Comparison of ENCODE assay signal across 16 cellular contexts in the genomic region with DNA sequence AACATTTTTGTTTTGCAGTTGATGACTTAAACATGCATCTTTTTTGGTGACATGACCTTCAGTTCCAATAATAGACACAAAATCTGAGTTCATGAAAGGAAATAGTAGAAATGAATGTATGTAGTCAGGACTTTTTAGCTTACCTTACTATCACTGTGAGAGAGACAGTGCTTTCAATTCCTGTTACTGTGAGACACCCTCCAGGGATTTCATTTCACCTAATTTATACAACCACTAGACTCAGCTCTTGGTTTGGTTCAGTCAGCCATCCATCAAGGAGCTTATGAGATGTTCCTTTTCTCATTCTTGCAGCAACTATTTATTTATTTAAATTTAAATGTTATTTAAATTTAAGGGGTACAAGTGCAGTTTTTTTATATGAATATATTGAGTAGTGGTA.
DNase-seq lines count a peak whose midpoint lies in the region; ATAC-seq and TF ChIP-seq lines count a peak whose summit lies in the region.
"Had no signal": no experiment of that assay in that cellular context is flagged by ENCODE, and none has a peak within 500 bp of the region (broad histone marks: within the 10 kb centered on the region; RNA-seq: fewer than 3 reads in every experiment).

No MANE protein-coding gene starts in this region.

- TF ChIP-seq CTCF in OCI-LY7 (conservative IDR thresholded peaks at IDR 0.05; ENCODE audit: low read length) (no peak), progenitor cell of endocrine pancreas (IDR thresholded peaks at IDR 0.05; ENCODE audit: unreplicated experiment) (no peak), colonic mucosa (IDR thresholded peaks at IDR 0.05) (no peak), glutamatergic neuron (IDR thresholded peaks at IDR 0.05; ENCODE audit: partially characterized antibody, unreplicated experiment) (no peak)

- H3K27me3 Mint-ChIP-seq in progenitor cell of endocrine pancreas (no peaks in the 10 kb centered on the region), glutamatergic neuron (ENCODE audit: unreplicated experiment) (no peaks in the 10 kb centered on the region)
- H3K27me3 Mint-ChIP-seq: dendritic cell treated with granulocyte-macrophage colony-stimulating factor and Interleukin-4, amounts not matched to agents 40 ng/mL and 50 ng/mL, for 4 days; naive thymus-derived CD8-positive, alpha-beta T cell; T-helper 17 cell had no signal

- peaks cover 3% of the 10 kb centered on the region for H3K4me1 ChIP-seq in OCI-LY7 (ENCODE audit: insufficient read depth, low read length, poor library complexity, severe bottlenecking)
- H3K4me1 ChIP-seq in colonic mucosa: no peaks in the 10 kb centered on the region
- H3K4me1 ChIP-seq: upper lobe of right lung had no signal

- H3K9ac ChIP-seq in colonic mucosa (ENCODE audit: low read depth in 2 of 2, low read length in 2 of 2): no peak overlapping the region
- H3K9ac ChIP-seq: BLaER1 had no signal

- H3K4me1 Mint-ChIP-seq in progenitor cell of endocrine pancreas (ENCODE audit: low read depth) (no peaks in the 10 kb centered on the region), glutamatergic neuron (ENCODE audit: low read depth, unreplicated experiment) (no peaks in the 10 kb centered on the region)

- H3K9me3 ChIP-seq in OCI-LY7 (ENCODE audit: low read length) (no peaks in the 10 kb centered on the region), colonic mucosa (no peaks in the 10 kb centered on the region)
- H3K9me3 ChIP-seq: BLaER1, upper lobe of right lung had no signal

- H3K9me3 Mint-ChIP-seq in progenitor cell of endocrine pancreas (ENCODE audit: low read depth) (peaks cover 17% of the 10 kb centered on the region), glutamatergic neuron (ENCODE audit: unreplicated experiment) (peaks cover 1% of the 10 kb centered on the region)
- H3K9me3 Mint-ChIP-seq: dendritic cell treated with granulocyte-macrophage colony-stimulating factor and Interleukin-4, amounts not matched to agents 40 ng/mL and 50 ng/mL, for 4 days; naive thymus-derived CD8-positive, alpha-beta T cell had no signal

- H3K27ac ChIP-seq in OCI-LY7 (ENCODE audit: low read depth, low read length, poor library complexity, severe bottlenecking) (no peak overlapping the region), colonic mucosa (no peak overlapping the region)
- H3K27ac ChIP-seq: BLaER1, upper lobe of right lung had no signal

- ATAC-seq in GM18517 (IDR thresholded peaks at IDR 0.05; ENCODE audit: unreplicated experiment): peak; percentile 93
- peak; percentile 94 for ATAC-seq in GM21381 (IDR thresholded peaks at IDR 0.05; ENCODE audit: unreplicated experiment)
- peak; percentile 71 for ATAC-seq in HG03025 (IDR thresholded peaks at IDR 0.05; ENCODE audit: low FRiP score, unreplicated experiment)
- ATAC-seq: naive thymus-derived CD8-positive, alpha-beta T cell; T-helper 17 cell; upper lobe of right lung had no signal

- no TSS peak for BruUV-seq in OCI-LY7 (replicated peaks; lab: Mats Ljungman, UMichigan)

- CTCF ChIA-PET in OCI-LY7 (lab: Charles Lee; ENCODE audit: unreplicated experiment): no interaction called here

- H3K27ac Mint-ChIP-seq in progenitor cell of endocrine pancreas (no peak overlapping the region), glutamatergic neuron (ENCODE audit: unreplicated experiment) (no peak overlapping the region)
- H3K27ac Mint-ChIP-seq: dendritic cell treated with granulocyte-macrophage colony-stimulating factor and Interleukin-4, amounts not matched to agents 40 ng/mL and 50 ng/mL, for 4 days; T-helper 17 cell had no signal

- H2AFZ ChIP-seq in OCI-LY7 (ENCODE audit: low read length): no peak overlapping the region

- POLR2A ChIA-PET in OCI-LY7 (lab: Charles Lee): interaction anchor here (1.7 kb wide), 1 partner anchor 10 kb away, joined by 9 read pairs; no protein-coding TSS in a partner anchor

- H3K4me3 ChIP-seq in OCI-LY7 (ENCODE audit: low read depth, low read length, poor library complexity, severe bottlenecking) (no peak overlapping the region), colonic mucosa (no peak overlapping the region)
- H3K4me3 ChIP-seq: BLaER1, upper lobe of right lung had no signal

- H3K79me2 ChIP-seq in OCI-LY7 (ENCODE audit: insufficient read depth, low read depth, low read length): no peaks in the 10 kb centered on the region

- no peak overlapping the region for H3K4me3 Mint-ChIP-seq in progenitor cell of endocrine pancreas (ENCODE audit: low read depth)
- no peak overlapping the region for H3K4me3 Mint-ChIP-seq in glutamatergic neuron (ENCODE audit: unreplicated experiment)
- H3K4me3 Mint-ChIP-seq: dendritic cell treated with granulocyte-macrophage colony-stimulating factor and Interleukin-4, amounts not matched to agents 40 ng/mL and 50 ng/mL, for 4 days; naive thymus-derived CD8-positive, alpha-beta T cell; T-helper 17 cell had no signal

- no peak overlapping the region for H3K4me2 ChIP-seq in OCI-LY7 (ENCODE audit: low read length)
- H3K4me2 ChIP-seq: BLaER1 had no signal

- intact Hi-C loops in OCI-LY7 (cut with micrococcal nuclease; ENCODE audit: unreplicated experiment): no loop called here
- intact Hi-C loops in colonic mucosa (cut with DNase I): no loop called here

- H3K9me2 ChIP-seq in OCI-LY7 (ENCODE audit: insufficient read depth, low read length): no peaks in the 10 kb centered on the region

- H3K36me3 Mint-ChIP-seq in progenitor cell of endocrine pancreas (ENCODE audit: insufficient read depth) (peaks cover 46% of the 10 kb centered on the region), glutamatergic neuron (ENCODE audit: unreplicated experiment) (no peaks in the 10 kb centered on the region)

- H3K36me3 ChIP-seq in OCI-LY7 (ENCODE audit: insufficient read depth, low read length): peaks cover 18% of the 10 kb centered on the region; the same call in 1 of the 2 replicates
- no peaks in the 10 kb centered on the region for H3K36me3 ChIP-seq in colonic mucosa

- no peaks in the 10 kb centered on the region for H4K20me1 ChIP-seq in OCI-LY7 (ENCODE audit: insufficient read depth, low read length)

- DNase-seq in OCI-LY7 (ENCODE audit: low spot score) (peak; percentile 22), progenitor cell of endocrine pancreas (ENCODE audit: low spot score, unreplicated experiment) (no peak), cortex of kidney (lab: John Stamatoyannopoulos, UW) (no peak), colonic mucosa (no peak), glutamatergic neuron (no peak)
- DNase-seq: activated CD8-positive, alpha-beta memory T cell treated with anti-CD3 and anti-CD28 coated beads for 24 hours; IMR-90; naive thymus-derived CD8-positive, alpha-beta T cell; NCI-H2029 treated with DMSO at 0.1 percent for 48 hours; T-helper 17 cell; upper lobe of right lung had no signal

- no peaks in the 10 kb centered on the region for H3K27me3 ChIP-seq in colonic mucosa
- H3K27me3 ChIP-seq: BLaER1, upper lobe of right lung had no signal
